ENCODE assay signal across 1 cellular context in the genomic region with DNA sequence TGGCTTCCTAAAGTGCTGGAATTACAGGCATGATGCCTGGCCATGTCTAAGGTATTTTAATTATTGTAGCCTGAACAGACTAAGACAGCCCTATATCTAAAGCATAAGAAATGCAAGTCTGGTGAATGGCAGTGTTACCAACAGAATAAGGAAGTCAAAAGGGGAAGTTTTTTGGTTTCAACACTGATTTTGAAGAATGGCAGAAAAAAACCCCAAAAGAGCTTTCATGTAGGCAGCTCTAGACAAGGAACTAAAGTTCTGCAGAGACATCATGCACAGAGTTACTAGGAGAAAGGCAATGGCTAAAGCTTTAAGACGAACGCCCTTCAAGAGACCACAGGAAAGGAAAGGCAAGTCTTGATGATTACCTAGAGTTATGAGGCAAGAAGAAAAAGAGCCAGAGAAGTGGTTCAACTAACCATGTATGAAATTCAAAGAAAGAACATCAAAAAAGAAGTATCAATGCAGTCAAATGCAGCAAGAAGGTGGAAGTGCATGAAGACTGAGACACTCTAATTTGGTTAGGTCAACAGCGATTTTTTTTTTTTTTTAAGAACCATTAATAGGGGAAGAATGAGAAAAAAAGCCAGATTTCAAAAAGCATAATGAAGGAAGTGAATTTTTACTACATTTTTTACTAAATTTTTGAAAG.
TF ChIP-seq lines count a peak whose summit lies in the region.

No MANE protein-coding gene starts in this region.

TF ChIP-seq in GM23338, 12 proteins besides CTCF, POLR2A, EP300 and RAD21 (continued from another document):
- TF ChIP-seq, protein P1, sequence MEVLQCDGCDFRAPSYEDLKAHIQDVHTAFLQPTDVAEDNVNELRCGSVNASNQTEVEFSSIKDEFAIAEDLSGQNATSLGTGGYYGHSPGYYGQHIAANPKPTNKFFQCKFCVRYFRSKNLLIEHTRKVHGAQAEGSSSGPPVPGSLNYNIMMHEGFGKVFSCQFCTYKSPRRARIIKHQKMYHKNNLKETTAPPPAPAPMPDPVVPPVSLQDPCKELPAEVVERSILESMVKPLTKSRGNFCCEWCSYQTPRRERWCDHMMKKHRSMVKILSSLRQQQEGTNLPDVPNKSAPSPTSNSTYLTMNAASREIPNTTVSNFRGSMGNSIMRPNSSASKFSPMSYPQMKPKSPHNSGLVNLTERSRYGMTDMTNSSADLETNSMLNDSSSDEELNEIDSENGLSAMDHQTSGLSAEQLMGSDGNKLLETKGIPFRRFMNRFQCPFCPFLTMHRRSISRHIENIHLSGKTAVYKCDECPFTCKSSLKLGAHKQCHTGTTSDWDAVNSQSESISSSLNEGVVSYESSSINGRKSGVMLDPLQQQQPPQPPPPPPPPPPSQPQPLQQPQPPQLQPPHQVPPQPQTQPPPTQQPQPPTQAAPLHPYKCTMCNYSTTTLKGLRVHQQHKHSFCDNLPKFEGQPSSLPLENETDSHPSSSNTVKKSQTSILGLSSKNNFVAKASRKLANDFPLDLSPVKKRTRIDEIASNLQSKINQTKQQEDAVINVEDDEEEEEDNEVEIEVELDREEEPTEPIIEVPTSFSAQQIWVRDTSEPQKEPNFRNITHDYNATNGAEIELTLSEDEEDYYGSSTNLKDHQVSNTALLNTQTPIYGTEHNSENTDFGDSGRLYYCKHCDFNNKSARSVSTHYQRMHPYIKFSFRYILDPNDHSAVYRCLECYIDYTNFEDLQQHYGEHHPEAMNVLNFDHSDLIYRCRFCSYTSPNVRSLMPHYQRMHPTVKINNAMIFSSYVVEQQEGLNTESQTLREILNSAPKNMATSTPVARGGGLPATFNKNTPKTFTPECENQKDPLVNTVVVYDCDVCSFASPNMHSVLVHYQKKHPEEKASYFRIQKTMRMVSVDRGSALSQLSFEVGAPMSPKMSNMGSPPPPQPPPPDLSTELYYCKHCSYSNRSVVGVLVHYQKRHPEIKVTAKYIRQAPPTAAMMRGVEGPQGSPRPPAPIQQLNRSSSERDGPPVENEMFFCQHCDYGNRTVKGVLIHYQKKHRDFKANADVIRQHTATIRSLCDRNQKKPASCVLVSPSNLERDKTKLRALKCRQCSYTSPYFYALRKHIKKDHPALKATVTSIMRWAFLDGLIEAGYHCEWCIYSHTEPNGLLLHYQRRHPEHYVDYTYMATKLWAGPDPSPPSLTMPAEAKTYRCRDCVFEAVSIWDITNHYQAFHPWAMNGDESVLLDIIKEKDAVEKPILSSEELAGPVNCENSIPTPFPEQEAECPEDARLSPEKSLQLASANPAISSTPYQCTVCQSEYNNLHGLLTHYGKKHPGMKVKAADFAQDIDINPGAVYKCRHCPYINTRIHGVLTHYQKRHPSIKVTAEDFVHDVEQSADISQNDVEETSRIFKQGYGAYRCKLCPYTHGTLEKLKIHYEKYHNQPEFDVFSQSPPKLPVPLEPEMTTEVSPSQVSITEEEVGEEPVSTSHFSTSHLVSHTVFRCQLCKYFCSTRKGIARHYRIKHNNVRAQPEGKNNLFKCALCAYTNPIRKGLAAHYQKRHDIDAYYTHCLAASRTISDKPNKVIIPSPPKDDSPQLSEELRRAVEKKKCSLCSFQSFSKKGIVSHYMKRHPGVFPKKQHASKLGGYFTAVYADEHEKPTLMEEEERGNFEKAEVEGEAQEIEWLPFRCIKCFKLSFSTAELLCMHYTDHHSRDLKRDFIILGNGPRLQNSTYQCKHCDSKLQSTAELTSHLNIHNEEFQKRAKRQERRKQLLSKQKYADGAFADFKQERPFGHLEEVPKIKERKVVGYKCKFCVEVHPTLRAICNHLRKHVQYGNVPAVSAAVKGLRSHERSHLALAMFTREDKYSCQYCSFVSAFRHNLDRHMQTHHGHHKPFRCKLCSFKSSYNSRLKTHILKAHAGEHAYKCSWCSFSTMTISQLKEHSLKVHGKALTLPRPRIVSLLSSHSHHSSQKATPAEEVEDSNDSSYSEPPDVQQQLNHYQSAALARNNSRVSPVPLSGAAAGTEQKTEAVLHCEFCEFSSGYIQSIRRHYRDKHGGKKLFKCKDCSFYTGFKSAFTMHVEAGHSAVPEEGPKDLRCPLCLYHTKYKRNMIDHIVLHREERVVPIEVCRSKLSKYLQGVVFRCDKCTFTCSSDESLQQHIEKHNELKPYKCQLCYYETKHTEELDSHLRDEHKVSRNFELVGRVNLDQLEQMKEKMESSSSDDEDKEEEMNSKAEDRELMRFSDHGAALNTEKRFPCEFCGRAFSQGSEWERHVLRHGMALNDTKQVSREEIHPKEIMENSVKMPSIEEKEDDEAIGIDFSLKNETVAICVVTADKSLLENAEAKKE (CRISPR knock-in tag; IDR thresholded peaks at IDR 0.05): no peak
- no peak for TF ChIP-seq EZH2phosphoT487 (IDR thresholded peaks at IDR 0.05; ENCODE audit: unreplicated experiment)
- TF ChIP-seq, protein P2, sequence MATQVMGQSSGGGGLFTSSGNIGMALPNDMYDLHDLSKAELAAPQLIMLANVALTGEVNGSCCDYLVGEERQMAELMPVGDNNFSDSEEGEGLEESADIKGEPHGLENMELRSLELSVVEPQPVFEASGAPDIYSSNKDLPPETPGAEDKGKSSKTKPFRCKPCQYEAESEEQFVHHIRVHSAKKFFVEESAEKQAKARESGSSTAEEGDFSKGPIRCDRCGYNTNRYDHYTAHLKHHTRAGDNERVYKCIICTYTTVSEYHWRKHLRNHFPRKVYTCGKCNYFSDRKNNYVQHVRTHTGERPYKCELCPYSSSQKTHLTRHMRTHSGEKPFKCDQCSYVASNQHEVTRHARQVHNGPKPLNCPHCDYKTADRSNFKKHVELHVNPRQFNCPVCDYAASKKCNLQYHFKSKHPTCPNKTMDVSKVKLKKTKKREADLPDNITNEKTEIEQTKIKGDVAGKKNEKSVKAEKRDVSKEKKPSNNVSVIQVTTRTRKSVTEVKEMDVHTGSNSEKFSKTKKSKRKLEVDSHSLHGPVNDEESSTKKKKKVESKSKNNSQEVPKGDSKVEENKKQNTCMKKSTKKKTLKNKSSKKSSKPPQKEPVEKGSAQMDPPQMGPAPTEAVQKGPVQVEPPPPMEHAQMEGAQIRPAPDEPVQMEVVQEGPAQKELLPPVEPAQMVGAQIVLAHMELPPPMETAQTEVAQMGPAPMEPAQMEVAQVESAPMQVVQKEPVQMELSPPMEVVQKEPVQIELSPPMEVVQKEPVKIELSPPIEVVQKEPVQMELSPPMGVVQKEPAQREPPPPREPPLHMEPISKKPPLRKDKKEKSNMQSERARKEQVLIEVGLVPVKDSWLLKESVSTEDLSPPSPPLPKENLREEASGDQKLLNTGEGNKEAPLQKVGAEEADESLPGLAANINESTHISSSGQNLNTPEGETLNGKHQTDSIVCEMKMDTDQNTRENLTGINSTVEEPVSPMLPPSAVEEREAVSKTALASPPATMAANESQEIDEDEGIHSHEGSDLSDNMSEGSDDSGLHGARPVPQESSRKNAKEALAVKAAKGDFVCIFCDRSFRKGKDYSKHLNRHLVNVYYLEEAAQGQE (IDR thresholded peaks at IDR 0.05; ENCODE audit: unreplicated experiment): no peak
- TF ChIP-seq ZNF114 (CRISPR knock-in tag; IDR thresholded peaks at IDR 0.05): no peak
- no peak for TF ChIP-seq EZH2 (IDR thresholded peaks at IDR 0.05; ENCODE audit: low read depth, unreplicated experiment)
- no peak for TF ChIP-seq CREB1 (CRISPR knock-in tag; IDR thresholded peaks at IDR 0.05; ENCODE audit: low read depth)
